9 cellular contexts compared by ENCODE assay signal in the genomic region with DNA sequence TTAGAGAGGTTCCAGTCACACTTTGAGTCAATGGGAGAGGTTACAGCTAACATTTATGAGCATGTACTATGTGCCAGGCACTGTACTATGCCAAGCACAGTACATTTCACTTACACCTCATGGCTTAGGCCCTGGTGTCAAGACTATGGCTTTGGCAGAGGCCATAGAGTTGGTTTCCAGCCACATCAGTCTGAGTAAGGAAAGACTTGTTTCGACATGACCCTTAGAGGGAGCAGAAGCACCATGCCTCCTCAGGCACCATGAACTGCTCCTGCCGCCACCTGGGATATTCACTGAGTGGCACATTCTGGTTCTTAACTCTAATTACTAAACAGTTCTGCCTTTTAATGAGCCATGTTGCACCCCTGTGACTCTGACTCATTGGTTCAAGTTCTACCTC. TPM values are rescaled to one million over a fixed set of nuclear protein-coding genes. Genes with fewer than 3 reads are reported as not detected.
A peak's percentile ranks its signal among the peaks of the same experiment; 100 is the strongest.
DNase-seq lines count a peak whose midpoint lies in the region; ATAC-seq, FAIRE-seq and TF ChIP-seq lines count a peak whose summit lies in the region.
"Had no signal": no experiment of that assay in that cellular context is flagged by ENCODE, and none has a peak within 500 bp of the region (broad histone marks: within the 10 kb centered on the region; RNA-seq: fewer than 3 reads in every experiment).

No MANE protein-coding gene starts in this region.

- ATAC-seq in GM21447 (IDR thresholded peaks at IDR 0.05; ENCODE audit: unreplicated experiment) (no peak), HG03097 (IDR thresholded peaks at IDR 0.05; ENCODE audit: low FRiP score, unreplicated experiment) (no peak)

- DNase-seq in activated T-cell treated with anti-CD3 and anti-CD28 coated beads, Interleukin-2, amount 50 U/mL, for 1 hour: peak; percentile 44
- DNase-seq in activated T-cell treated with anti-CD3 and anti-CD28 coated beads for 4 hours (no peak), fibroblast of villous mesenchyme (ENCODE audit: low read depth) (peak; percentile 30), GM19239 (ENCODE audit: insufficient read length, low spot score) (no peak)
- DNase-seq in activated CD4-positive, alpha-beta T cell treated with anti-CD3 and anti-CD28 coated beads, Interleukin-2, amount 50 U/mL, for 4 hours: peak; percentile 23 to 25

- H3K4me1 Mint-ChIP-seq in stimulated activated naive CD8-positive, alpha-beta T cell treated with anti-CD3 and anti-CD28 coated beads, Interleukin-15, Interleukin-2, amounts not matched to agents 100 ng/mL and 50 ng/mL, for 24 hours (ENCODE audit: low read depth): peaks cover 88% of the 10 kb centered on the region

- no peaks in the 10 kb centered on the region for H3K9me3 Mint-ChIP-seq in stimulated activated naive CD8-positive, alpha-beta T cell treated with anti-CD3 and anti-CD28 coated beads, Interleukin-15, Interleukin-2, amounts not matched to agents 100 ng/mL and 50 ng/mL, for 24 hours

- H3K36me3 Mint-ChIP-seq in stimulated activated naive CD8-positive, alpha-beta T cell treated with anti-CD3 and anti-CD28 coated beads, Interleukin-15, Interleukin-2, amounts not matched to agents 100 ng/mL and 50 ng/mL, for 24 hours (ENCODE audit: low read depth): peaks cover 62% of the 10 kb centered on the region

- no peaks in the 10 kb centered on the region for H3K27me3 Mint-ChIP-seq in stimulated activated naive CD8-positive, alpha-beta T cell treated with anti-CD3 and anti-CD28 coated beads, Interleukin-15, Interleukin-2, amounts not matched to agents 100 ng/mL and 50 ng/mL, for 24 hours

- no peak for FAIRE-seq in GM19239 (lab: Jason Lieb, UNC)

- peak overlapping the region; percentile 42 for H3K27ac Mint-ChIP-seq in stimulated activated naive CD8-positive, alpha-beta T cell treated with anti-CD3 and anti-CD28 coated beads, Interleukin-15, Interleukin-2, amounts not matched to agents 100 ng/mL and 50 ng/mL, for 24 hours

- TF ChIP-seq CTCF in fibroblast of villous mesenchyme (IDR thresholded peaks at IDR 0.05; ENCODE audit: insufficient read depth, low read depth, low read length): no peak

- no peak overlapping the region for H3K4me3 ChIP-seq in fibroblast of villous mesenchyme (ENCODE audit: low read depth, low read length)

- no peak overlapping the region for H3K4me3 Mint-ChIP-seq in stimulated activated naive CD8-positive, alpha-beta T cell treated with anti-CD3 and anti-CD28 coated beads, Interleukin-15, Interleukin-2, amounts not matched to agents 100 ng/mL and 50 ng/mL, for 24 hours

RNA-seq across cellular contexts. Expression of a gene that starts 12.7 kb away (rescaled TPM):
- 73.8 and 81.2 TPM in 2 replicates for total RNA-seq in fibroblast of villous mesenchyme

RNA-seq across cellular contexts. Expression of a gene that starts 45.3 kb away (rescaled TPM):
- 5.6 and 7.7 TPM in 2 replicates for total RNA-seq in fibroblast of villous mesenchyme

RNA-seq across cellular contexts. Expression of a gene that starts 46.6 kb away (rescaled TPM):
- total RNA-seq in fibroblast of villous mesenchyme: 59.6 and 113 TPM in 2 replicates
- total RNA-seq: pulmonary artery endothelial cell had no signal

Comparison
In these comparisons a context has a peak if more than half of its experiments do, and no peak if none do; other contexts are left out.
1. DNase-seq: peak in activated T-cell treated with anti-CD3 and anti-CD28 coated beads, Interleukin-2, amount 50 U/mL, for 1 hour (single experiment), activated CD4-positive, alpha-beta T cell treated with anti-CD3 and anti-CD28 coated beads, Interleukin-2, amount 50 U/mL, for 4 hours (2 of 2) and fibroblast of villous mesenchyme (single experiment); none in activated T-cell treated with anti-CD3 and anti-CD28 coated beads for 4 hours (single experiment) and GM19239 (single experiment).